In the genomic region with DNA sequence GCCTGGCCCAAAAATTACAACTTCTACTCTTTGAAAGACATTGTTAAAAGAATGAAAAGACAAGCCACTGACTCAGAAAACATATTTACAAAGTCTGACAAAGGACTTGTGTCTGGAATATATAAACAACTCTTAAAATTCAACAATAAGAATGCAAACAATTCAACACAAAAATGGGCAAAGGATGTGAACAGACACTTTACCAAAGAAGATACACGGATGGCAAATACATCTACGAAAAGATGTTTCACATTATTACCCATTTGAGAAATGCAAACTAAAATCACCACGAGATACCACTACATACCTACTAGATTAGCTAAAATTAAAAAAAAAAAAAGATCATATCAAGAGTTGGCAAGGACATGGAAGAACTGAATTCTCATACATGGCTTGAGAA, we compare ENCODE assay signal across 29 cellular contexts.
"Had no signal": no experiment of that assay in that cellular context is flagged by ENCODE, and none has a peak within 500 bp of the region (broad histone marks: within the 10 kb centered on the region; RNA-seq: fewer than 3 reads in every experiment).

No MANE protein-coding gene starts in this region.

- H3K27me3 Mint-ChIP-seq: dendritic cell treated with granulocyte-macrophage colony-stimulating factor and Interleukin-4, amounts not matched to agents 40 ng/mL and 50 ng/mL, for 4 days; effector memory CD8-positive, alpha-beta T cell had no signal

- H3K4me1 ChIP-seq: colonic mucosa, esophagus muscularis mucosa, esophagus squamous epithelium, foreskin keratinocyte, gastrocnemius medialis, gastroesophageal sphincter, heart left ventricle, heart right ventricle had no signal

- H3K4me3 ChIP-seq: colonic mucosa, coronary artery, dorsolateral prefrontal cortex, esophagus muscularis mucosa, esophagus squamous epithelium, gastrocnemius medialis, gastroesophageal sphincter, heart left ventricle, heart right ventricle had no signal

- H3K27ac ChIP-seq: colonic mucosa, coronary artery, dorsolateral prefrontal cortex, epithelial cell of prostate, esophagus muscularis mucosa, esophagus squamous epithelium, foreskin keratinocyte, gastrocnemius medialis, gastroesophageal sphincter, heart left ventricle, heart right ventricle had no signal

- H3K4me3 Mint-ChIP-seq: dendritic cell treated with granulocyte-macrophage colony-stimulating factor and Interleukin-4, amounts not matched to agents 40 ng/mL and 50 ng/mL, for 4 days; effector memory CD8-positive, alpha-beta T cell; endodermal cell had no signal

- H3K27me3 ChIP-seq: colonic mucosa, dorsolateral prefrontal cortex, esophagus muscularis mucosa, esophagus squamous epithelium, gastrocnemius medialis, gastroesophageal sphincter, heart left ventricle, heart right ventricle had no signal

- H3K36me3 ChIP-seq: colonic mucosa, esophagus muscularis mucosa, esophagus squamous epithelium, gastrocnemius medialis, heart left ventricle had no signal

- H3K4me1 Mint-ChIP-seq: endodermal cell had no signal

- FAIRE-seq: colon, endometrium, endothelial cell of umbilical vein, frontal cortex had no signal

- DNase-seq: colonic mucosa; cortex of kidney; dermis blood vessel endothelial cell; dorsolateral prefrontal cortex; effector CD4-positive, alpha-beta T cell; effector CD8-positive, alpha-beta T cell; effector memory CD4-positive, alpha-beta T cell; effector memory CD8-positive, alpha-beta T cell; endodermal cell; erythroblast; esophagus squamous epithelium; foreskin fibroblast; foreskin keratinocyte; foreskin melanocyte; gastrocnemius medialis; glutamatergic neuron; head of caudate nucleus; heart left ventricle; heart right ventricle had no signal

- H3K9me3 ChIP-seq: colonic mucosa, gastrocnemius medialis had no signal

- H3K27ac Mint-ChIP-seq: dendritic cell treated with granulocyte-macrophage colony-stimulating factor and Interleukin-4, amounts not matched to agents 40 ng/mL and 50 ng/mL, for 4 days; effector memory CD8-positive, alpha-beta T cell; endodermal cell had no signal

- ATAC-seq: effector memory CD8-positive, alpha-beta T cell; esophagus mucosa; foreskin keratinocyte; gastrocnemius medialis; gastroesophageal sphincter; heart left ventricle; heart right ventricle had no signal
